Comparison of ENCODE assay signal across 2 cellular contexts in genomic region chr16:25798065-25798464, GRCh38.
A peak's percentile ranks its signal among the peaks of the same experiment; 100 is the strongest.
TF ChIP-seq lines count a peak whose summit lies in the region.

No MANE protein-coding gene starts in this region.

TF ChIP-seq in HepG2, 621 proteins besides CTCF, POLR2A, EP300 and RAD21:
- TF ChIP-seq KMT2A (CRISPR knock-in tag; IDR thresholded peaks at IDR 0.05) (no peak), ZNF691 (CRISPR knock-in tag; IDR thresholded peaks at IDR 0.05; ENCODE audit: borderline replicate concordance, low read depth) (no peak), ZNF12 (CRISPR knock-in tag; IDR thresholded peaks at IDR 0.05) (peak; percentile 88), KLF13 (CRISPR knock-in tag; IDR thresholded peaks at IDR 0.05) (no peak)

TF ChIP-seq in K562, 482 proteins besides CTCF, POLR2A, EP300 and RAD21:
- peak; percentile 82; the same call in 1 of the 2 replicates for TF ChIP-seq ZNF12 (CRISPR knock-in tag; IDR thresholded peaks at IDR 0.05)
- no peak for TF ChIP-seq POLR3A (IDR thresholded peaks at IDR 0.05; ENCODE audit: borderline replicate concordance, extremely low read depth, insufficient read depth, insufficient read length)
